1 cellular context compared by ENCODE assay signal in genomic region chr17:5281814-5282638, GRCh38.
TF ChIP-seq lines count a peak whose summit lies in the region.

A gene with protein sequence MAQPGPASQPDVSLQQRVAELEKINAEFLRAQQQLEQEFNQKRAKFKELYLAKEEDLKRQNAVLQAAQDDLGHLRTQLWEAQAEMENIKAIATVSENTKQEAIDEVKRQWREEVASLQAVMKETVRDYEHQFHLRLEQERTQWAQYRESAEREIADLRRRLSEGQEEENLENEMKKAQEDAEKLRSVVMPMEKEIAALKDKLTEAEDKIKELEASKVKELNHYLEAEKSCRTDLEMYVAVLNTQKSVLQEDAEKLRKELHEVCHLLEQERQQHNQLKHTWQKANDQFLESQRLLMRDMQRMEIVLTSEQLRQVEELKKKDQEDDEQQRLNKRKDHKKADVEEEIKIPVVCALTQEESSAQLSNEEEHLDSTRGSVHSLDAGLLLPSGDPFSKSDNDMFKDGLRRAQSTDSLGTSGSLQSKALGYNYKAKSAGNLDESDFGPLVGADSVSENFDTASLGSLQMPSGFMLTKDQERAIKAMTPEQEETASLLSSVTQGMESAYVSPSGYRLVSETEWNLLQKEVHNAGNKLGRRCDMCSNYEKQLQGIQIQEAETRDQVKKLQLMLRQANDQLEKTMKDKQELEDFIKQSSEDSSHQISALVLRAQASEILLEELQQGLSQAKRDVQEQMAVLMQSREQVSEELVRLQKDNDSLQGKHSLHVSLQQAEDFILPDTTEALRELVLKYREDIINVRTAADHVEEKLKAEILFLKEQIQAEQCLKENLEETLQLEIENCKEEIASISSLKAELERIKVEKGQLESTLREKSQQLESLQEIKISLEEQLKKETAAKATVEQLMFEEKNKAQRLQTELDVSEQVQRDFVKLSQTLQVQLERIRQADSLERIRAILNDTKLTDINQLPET (plus strand): TSS chr17:5282284. CDS start chr17:5282487, 203 bp downstream.

TF ChIP-seq in GM12878, 131 proteins besides CTCF, POLR2A, EP300 and RAD21 (continued from another document and continues in another):
- TF ChIP-seq PBX3 (IDR thresholded peaks at IDR 0.05; ENCODE audit: insufficient replicate concordance, low read depth, low read length) (peak; percentile 85), SUPT20H (IDR thresholded peaks at IDR 0.05; ENCODE audit: borderline replicate concordance, control insufficient read depth, low read depth, low read length) (no peak), JUND (IDR thresholded peaks at IDR 0.05; ENCODE audit: low read depth, low read length) (no peak), MTA3 (IDR thresholded peaks at IDR 0.05; ENCODE audit: borderline replicate concordance, low read length) (no peak), ETV6 (conservative IDR thresholded peaks at IDR 0.05 in 1 of 2, IDR thresholded peaks at IDR 0.05 in 1 of 2; ENCODE audit: borderline replicate concordance in 1 of 2, low read depth in 1 of 2) (no peak), USF2 (IDR thresholded peaks at IDR 0.05; ENCODE audit: borderline replicate concordance, low read depth, low read length) (peak; percentile 69), SP1 (IDR thresholded peaks at IDR 0.05; ENCODE audit: low read depth, low read length) (no peak), ZBED1 (IDR thresholded peaks at IDR 0.05; ENCODE audit: borderline replicate concordance) (no peak), MXI1 (IDR thresholded peaks at IDR 0.05; ENCODE audit: low read depth, low read length) (no peak), ZNF207 (IDR thresholded peaks at IDR 0.05; ENCODE audit: borderline replicate concordance) (no peak; the same call in 1 of the 2 replicates), TAF1 (IDR thresholded peaks at IDR 0.05; ENCODE audit: borderline replicate concordance, low read depth, low read length) (peak; percentile 99), NBN (IDR thresholded peaks at IDR 0.05) (peak; percentile 78), NFXL1 (IDR thresholded peaks at IDR 0.05; ENCODE audit: borderline replicate concordance) (no peak), SIN3A (IDR thresholded peaks at IDR 0.05; ENCODE audit: low read depth, low read length) (peak; percentile 70; the same call in 1 of the 2 replicates), WRNIP1 (IDR thresholded peaks at IDR 0.05; ENCODE audit: borderline replicate concordance, low read depth, low read length) (no peak), MYC (IDR thresholded peaks at IDR 0.05; ENCODE audit: insufficient read depth, insufficient read length, insufficient replicate concordance, low read length, severe bottlenecking) (no peak), ZNF687 (IDR thresholded peaks at IDR 0.05) (peak; percentile 65), POU2F2 (IDR thresholded peaks at IDR 0.05; ENCODE audit: borderline replicate concordance, low read depth, low read length) (0 out of 3 replicates have a peak, but pooled peaks have one; percentile 15), ZSCAN29 (IDR thresholded peaks at IDR 0.05) (no peak), SREBF1 (IDR thresholded peaks at IDR 0.05; ENCODE audit: low read length) (no peak), MEF2A (IDR thresholded peaks at IDR 0.05; ENCODE audit: insufficient read depth, low read depth, low read length) (no peak), CEBPZ (IDR thresholded peaks at IDR 0.05; ENCODE audit: low read depth, low read length) (no peak), BRCA1 (IDR thresholded peaks at IDR 0.05; ENCODE audit: low read depth, low read length) (no peak), DPF2 (IDR thresholded peaks at IDR 0.05) (peak; percentile 87), RUNX3 (IDR thresholded peaks at IDR 0.05; ENCODE audit: low read length) (peak; percentile 35; the same call in 1 of the 2 replicates), GATAD2B (conservative IDR thresholded peaks at IDR 0.05; ENCODE audit: low read depth) (peak; percentile 91), CBFB (IDR thresholded peaks at IDR 0.05; ENCODE audit: low read depth) (no peak)
- TF ChIP-seq, protein P1, sequence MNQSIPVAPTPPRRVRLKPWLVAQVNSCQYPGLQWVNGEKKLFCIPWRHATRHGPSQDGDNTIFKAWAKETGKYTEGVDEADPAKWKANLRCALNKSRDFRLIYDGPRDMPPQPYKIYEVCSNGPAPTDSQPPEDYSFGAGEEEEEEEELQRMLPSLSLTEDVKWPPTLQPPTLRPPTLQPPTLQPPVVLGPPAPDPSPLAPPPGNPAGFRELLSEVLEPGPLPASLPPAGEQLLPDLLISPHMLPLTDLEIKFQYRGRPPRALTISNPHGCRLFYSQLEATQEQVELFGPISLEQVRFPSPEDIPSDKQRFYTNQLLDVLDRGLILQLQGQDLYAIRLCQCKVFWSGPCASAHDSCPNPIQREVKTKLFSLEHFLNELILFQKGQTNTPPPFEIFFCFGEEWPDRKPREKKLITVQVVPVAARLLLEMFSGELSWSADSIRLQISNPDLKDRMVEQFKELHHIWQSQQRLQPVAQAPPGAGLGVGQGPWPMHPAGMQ (IDR thresholded peaks at IDR 0.05; ENCODE audit: borderline replicate concordance): no peak
- TF ChIP-seq, protein P2, sequence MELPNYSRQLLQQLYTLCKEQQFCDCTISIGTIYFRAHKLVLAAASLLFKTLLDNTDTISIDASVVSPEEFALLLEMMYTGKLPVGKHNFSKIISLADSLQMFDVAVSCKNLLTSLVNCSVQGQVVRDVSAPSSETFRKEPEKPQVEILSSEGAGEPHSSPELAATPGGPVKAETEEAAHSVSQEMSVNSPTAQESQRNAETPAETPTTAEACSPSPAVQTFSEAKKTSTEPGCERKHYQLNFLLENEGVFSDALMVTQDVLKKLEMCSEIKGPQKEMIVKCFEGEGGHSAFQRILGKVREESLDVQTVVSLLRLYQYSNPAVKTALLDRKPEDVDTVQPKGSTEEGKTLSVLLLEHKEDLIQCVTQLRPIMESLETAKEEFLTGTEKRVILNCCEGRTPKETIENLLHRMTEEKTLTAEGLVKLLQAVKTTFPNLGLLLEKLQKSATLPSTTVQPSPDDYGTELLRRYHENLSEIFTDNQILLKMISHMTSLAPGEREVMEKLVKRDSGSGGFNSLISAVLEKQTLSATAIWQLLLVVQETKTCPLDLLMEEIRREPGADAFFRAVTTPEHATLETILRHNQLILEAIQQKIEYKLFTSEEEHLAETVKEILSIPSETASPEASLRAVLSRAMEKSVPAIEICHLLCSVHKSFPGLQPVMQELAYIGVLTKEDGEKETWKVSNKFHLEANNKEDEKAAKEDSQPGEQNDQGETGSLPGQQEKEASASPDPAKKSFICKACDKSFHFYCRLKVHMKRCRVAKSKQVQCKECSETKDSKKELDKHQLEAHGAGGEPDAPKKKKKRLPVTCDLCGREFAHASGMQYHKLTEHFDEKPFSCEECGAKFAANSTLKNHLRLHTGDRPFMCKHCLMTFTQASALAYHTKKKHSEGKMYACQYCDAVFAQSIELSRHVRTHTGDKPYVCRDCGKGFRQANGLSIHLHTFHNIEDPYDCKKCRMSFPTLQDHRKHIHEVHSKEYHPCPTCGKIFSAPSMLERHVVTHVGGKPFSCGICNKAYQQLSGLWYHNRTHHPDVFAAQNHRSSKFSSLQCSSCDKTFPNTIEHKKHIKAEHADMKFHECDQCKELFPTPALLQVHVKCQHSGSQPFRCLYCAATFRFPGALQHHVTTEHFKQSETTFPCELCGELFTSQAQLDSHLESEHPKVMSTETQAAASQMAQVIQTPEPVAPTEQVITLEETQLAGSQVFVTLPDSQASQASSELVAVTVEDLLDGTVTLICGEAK (IDR thresholded peaks at IDR 0.05; ENCODE audit: borderline replicate concordance): no peak
- TF ChIP-seq, protein P3, sequence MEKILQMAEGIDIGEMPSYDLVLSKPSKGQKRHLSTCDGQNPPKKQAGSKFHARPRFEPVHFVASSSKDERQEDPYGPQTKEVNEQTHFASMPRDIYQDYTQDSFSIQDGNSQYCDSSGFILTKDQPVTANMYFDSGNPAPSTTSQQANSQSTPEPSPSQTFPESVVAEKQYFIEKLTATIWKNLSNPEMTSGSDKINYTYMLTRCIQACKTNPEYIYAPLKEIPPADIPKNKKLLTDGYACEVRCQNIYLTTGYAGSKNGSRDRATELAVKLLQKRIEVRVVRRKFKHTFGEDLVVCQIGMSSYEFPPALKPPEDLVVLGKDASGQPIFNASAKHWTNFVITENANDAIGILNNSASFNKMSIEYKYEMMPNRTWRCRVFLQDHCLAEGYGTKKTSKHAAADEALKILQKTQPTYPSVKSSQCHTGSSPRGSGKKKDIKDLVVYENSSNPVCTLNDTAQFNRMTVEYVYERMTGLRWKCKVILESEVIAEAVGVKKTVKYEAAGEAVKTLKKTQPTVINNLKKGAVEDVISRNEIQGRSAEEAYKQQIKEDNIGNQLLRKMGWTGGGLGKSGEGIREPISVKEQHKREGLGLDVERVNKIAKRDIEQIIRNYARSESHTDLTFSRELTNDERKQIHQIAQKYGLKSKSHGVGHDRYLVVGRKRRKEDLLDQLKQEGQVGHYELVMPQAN (conservative IDR thresholded peaks at IDR 0.05): peak; percentile 89
- TF ChIP-seq, protein P4, sequence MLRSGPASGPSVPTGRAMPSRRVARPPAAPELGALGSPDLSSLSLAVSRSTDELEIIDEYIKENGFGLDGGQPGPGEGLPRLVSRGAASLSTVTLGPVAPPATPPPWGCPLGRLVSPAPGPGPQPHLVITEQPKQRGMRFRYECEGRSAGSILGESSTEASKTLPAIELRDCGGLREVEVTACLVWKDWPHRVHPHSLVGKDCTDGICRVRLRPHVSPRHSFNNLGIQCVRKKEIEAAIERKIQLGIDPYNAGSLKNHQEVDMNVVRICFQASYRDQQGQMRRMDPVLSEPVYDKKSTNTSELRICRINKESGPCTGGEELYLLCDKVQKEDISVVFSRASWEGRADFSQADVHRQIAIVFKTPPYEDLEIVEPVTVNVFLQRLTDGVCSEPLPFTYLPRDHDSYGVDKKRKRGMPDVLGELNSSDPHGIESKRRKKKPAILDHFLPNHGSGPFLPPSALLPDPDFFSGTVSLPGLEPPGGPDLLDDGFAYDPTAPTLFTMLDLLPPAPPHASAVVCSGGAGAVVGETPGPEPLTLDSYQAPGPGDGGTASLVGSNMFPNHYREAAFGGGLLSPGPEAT (IDR thresholded peaks at IDR 0.05; ENCODE audit: low read depth): no peak; the same call in 1 of the 2 replicates
